In genomic region chr18:48876590-48876989, GRCh38 we compare ENCODE assay signal across 18 cellular contexts.
A peak's percentile ranks its signal among the peaks of the same experiment; 100 is the strongest.
DNase-seq lines count a peak whose midpoint lies in the region; ATAC-seq and TF ChIP-seq lines count a peak whose summit lies in the region.
"Had no signal": no experiment of that assay in that cellular context is flagged by ENCODE, and none has a peak within 500 bp of the region (broad histone marks: within the 10 kb centered on the region; RNA-seq: fewer than 3 reads in every experiment).

No MANE protein-coding gene starts in this region.

- no peak overlapping the region for H2BK5ac ChIP-seq in mesenchymal stem cell (ENCODE audit: low read depth, low read length, poor library complexity, severe bottlenecking)

- intact Hi-C loops in CD14-positive monocyte (cut with micrococcal nuclease), result no loop called here
- intact Hi-C loops in Panc1 (cut with micrococcal nuclease; ENCODE audit: unreplicated experiment), result no loop called here

- ATAC-seq in Panc1 (no peak), HG02763 (IDR thresholded peaks at IDR 0.05; ENCODE audit: unreplicated experiment) (no peak)

- H3K4me1 ChIP-seq in Panc1 (ENCODE audit: control insufficient read depth, insufficient read depth, low read length) (peaks cover 37% of the 10 kb centered on the region), mesenchymal stem cell (ENCODE audit: control insufficient read depth, insufficient read depth, low read depth, low read length) (peaks cover 48% of the 10 kb centered on the region)
- H3K4me1 ChIP-seq in CD8-positive, alpha-beta memory T cell (ENCODE audit: insufficient read depth, low read length), result peaks cover 5% of the 10 kb centered on the region
- H3K4me1 ChIP-seq: BE2C had no signal

- H3K36me3 Mint-ChIP-seq in CD14-positive monocyte (no peaks in the 10 kb centered on the region), progenitor cell of endocrine pancreas (ENCODE audit: insufficient read depth) (no peaks in the 10 kb centered on the region)
- peaks cover 0 to 3% (median 0%) of the 10 kb centered on the region in 3 donors for H3K36me3 Mint-ChIP-seq in CD8-positive, alpha-beta memory T cell

- CTCF ChIA-PET in Panc1 (lab: Charles Lee), result interaction anchor here (0.6 kb wide), 1 partner anchor 68 kb away, joined by 5 read pairs; no protein-coding TSS in a partner anchor
- CTCF ChIA-PET in CD8-positive, alpha-beta memory T cell (lab: Charles Lee), result interaction anchor here (0.7 to 1.4 kb wide), 2 partner anchors 8 to 37 kb away, joined by 3 read pairs; no protein-coding TSS in a partner anchor

- no peak overlapping the region for H3K4me3 ChIP-seq in Panc1 (ENCODE audit: low read depth in 2 of 2, low read length in 2 of 2)
- no peak overlapping the region for H3K4me3 ChIP-seq in mesenchymal stem cell (ENCODE audit: insufficient read depth in 1 of 2, low read depth in 1 of 2, low read length in 2 of 2)
- H3K4me3 ChIP-seq in CD8-positive, alpha-beta memory T cell (ENCODE audit: low read length), result no peak overlapping the region
- H3K4me3 ChIP-seq: GM23248 had no signal

- 97% methylated on average over 3 of the region's 6 CpGs for WGBS in mesenchymal stem cell

- H3K9ac ChIP-seq in mesenchymal stem cell (ENCODE audit: low read length), result no peak overlapping the region
- H3K9ac ChIP-seq: GM23248, SK-N-SH had no signal

- POLR2A ChIA-PET in Panc1 (lab: Charles Lee), result no interaction called here
- POLR2A ChIA-PET in CD8-positive, alpha-beta memory T cell (lab: Charles Lee), result no interaction called here

- no peak overlapping the region for H4K8ac ChIP-seq in mesenchymal stem cell (ENCODE audit: low read length)

- no peak overlapping the region for H2BK120ac ChIP-seq in mesenchymal stem cell (ENCODE audit: low read depth, low read length)

- H2BK12ac ChIP-seq in mesenchymal stem cell (ENCODE audit: low read length in 2 of 2), result peak overlapping the region; percentile 22 to 69

- peak overlapping the region; percentile 16 for H2AK5ac ChIP-seq in mesenchymal stem cell (ENCODE audit: low read length, severe bottlenecking)

- H3K18ac ChIP-seq in mesenchymal stem cell (ENCODE audit: low read depth in 1 of 2, low read length in 2 of 2), result no peak overlapping the region

- H3K9me3 ChIP-seq in Panc1 (ENCODE audit: control insufficient read depth, insufficient read depth, low read depth, low read length) (no peaks in the 10 kb centered on the region), mesenchymal stem cell (ENCODE audit: control insufficient read depth, low read length) (no peaks in the 10 kb centered on the region)
- no peaks in the 10 kb centered on the region for H3K9me3 ChIP-seq in CD8-positive, alpha-beta memory T cell (ENCODE audit: low read length)
- H3K9me3 ChIP-seq: BE2C, SK-N-SH had no signal

- H3K27ac ChIP-seq in Panc1 (ENCODE audit: low read length), result peak overlapping the region; percentile 73
- H3K27ac ChIP-seq in mesenchymal stem cell (ENCODE audit: low read length, poor library complexity, severe bottlenecking), result no peak overlapping the region
- H3K27ac ChIP-seq in CD8-positive, alpha-beta memory T cell (ENCODE audit: low read depth, low read length), result no peak overlapping the region
- H3K27ac ChIP-seq: GM23248 had no signal

- no peak overlapping the region for H3K14ac ChIP-seq in mesenchymal stem cell (ENCODE audit: low read length in 2 of 2)

- H3K9me3 Mint-ChIP-seq in CD14-positive monocyte, result no peaks in the 10 kb centered on the region
- H3K9me3 Mint-ChIP-seq in progenitor cell of endocrine pancreas (ENCODE audit: low read depth), result no peaks in the 10 kb centered on the region
- H3K9me3 Mint-ChIP-seq in CD8-positive, alpha-beta memory T cell, result no peaks in the 10 kb centered on the region

- peak overlapping the region in 1 of 7 donors; percentile 37 for H3K27ac Mint-ChIP-seq in CD14-positive monocyte
- peak overlapping the region; percentile 20 for H3K27ac Mint-ChIP-seq in progenitor cell of endocrine pancreas
- H3K27ac Mint-ChIP-seq in CD8-positive, alpha-beta memory T cell, result no peak overlapping the region

- H3K79me1 ChIP-seq in mesenchymal stem cell (replicated peaks; ENCODE audit: low read length, poor library complexity, severe bottlenecking), result peaks cover 1% of the 10 kb centered on the region

- H4K91ac ChIP-seq in mesenchymal stem cell (ENCODE audit: low read length), result no peak overlapping the region

- H3K4me2 ChIP-seq in mesenchymal stem cell (ENCODE audit: low read length, poor library complexity, severe bottlenecking), result no peak overlapping the region
- H3K4me2 ChIP-seq: SK-N-SH had no signal

- H3K27me3 Mint-ChIP-seq in CD14-positive monocyte (ENCODE audit: low read depth in 3 of 3) (peaks cover 0 to 17% (median 12%) of the 10 kb centered on the region in 3 donors), progenitor cell of endocrine pancreas (peaks cover 13% of the 10 kb centered on the region)
- peaks cover 0 to 3% of the 10 kb centered on the region in 2 donors for H3K27me3 Mint-ChIP-seq in CD8-positive, alpha-beta memory T cell

- H2AFZ ChIP-seq in mesenchymal stem cell (ENCODE audit: low read depth, low read length), result no peak overlapping the region
- H2AFZ ChIP-seq: GM23248 had no signal

- DNase-seq in CD14-positive monocyte (ENCODE audit: low spot score) (peak; percentile 26), Panc1 (ENCODE audit: low read depth, low spot score) (no peak), mesenchymal stem cell (no peak), progenitor cell of endocrine pancreas (ENCODE audit: low spot score, unreplicated experiment) (no peak), NCI-H2029 (lab: John Stamatoyannopoulos, UW) (no peak), NCI-H510A (lab: John Stamatoyannopoulos, UW) (no peak)
- DNase-seq in CD8-positive, alpha-beta memory T cell, result no peak
- DNase-seq: DND-41, GM23248, NCI-H1048, NCI-H1436 treated with DMSO at 0.1 percent for 48 hours, NCI-H2081, NCI-H2227 treated with DMSO at 0.1 percent for 48 hours, NCI-H524 treated with DMSO at 0.1 percent for 48 hours, Right ventricle myocardium superior had no signal

- no peak overlapping the region for H2BK15ac ChIP-seq in mesenchymal stem cell (ENCODE audit: low read depth, poor library complexity, severe bottlenecking)

- no peak overlapping the region for H3K4ac ChIP-seq in mesenchymal stem cell (ENCODE audit: low read depth in 1 of 2, low read length in 2 of 2)

- no peak overlapping the region for H3K4me3 Mint-ChIP-seq in CD14-positive monocyte
- no peak overlapping the region for H3K4me3 Mint-ChIP-seq in progenitor cell of endocrine pancreas (ENCODE audit: low read depth)
- H3K4me3 Mint-ChIP-seq in CD8-positive, alpha-beta memory T cell, result no peak overlapping the region

- BruUV-seq in Panc1 (replicated peaks; lab: Mats Ljungman, UMichigan), result no TSS peak

- TF ChIP-seq CTCF in CD14-positive monocyte (IDR thresholded peaks at IDR 0.05) (no peak), Panc1 (IDR thresholded peaks at IDR 0.05) (no peak), progenitor cell of endocrine pancreas (IDR thresholded peaks at IDR 0.05; ENCODE audit: unreplicated experiment) (no peak)

- H3K36me3 ChIP-seq in Panc1 (ENCODE audit: control insufficient read depth, insufficient read depth, low read length), result no peaks in the 10 kb centered on the region
- H3K36me3 ChIP-seq in mesenchymal stem cell (ENCODE audit: control insufficient read depth in 1 of 2, insufficient read depth in 2 of 2, low read depth in 1 of 2, low read length in 2 of 2), result no peaks in the 10 kb centered on the region
- H3K36me3 ChIP-seq in CD8-positive, alpha-beta memory T cell (ENCODE audit: insufficient read depth, low read length), result no peaks in the 10 kb centered on the region
- H3K36me3 ChIP-seq: BE2C had no signal

- H3K23ac ChIP-seq in mesenchymal stem cell (ENCODE audit: low read length in 2 of 2), result no peak overlapping the region

- in situ Hi-C loops in Panc1 (cut with HindIII; ENCODE audit: low pct_unique_long_range_greater_than_20kb, low sequenced_read_pairs), result no loop called here

- peaks cover 31% of the 10 kb centered on the region for H3K4me1 Mint-ChIP-seq in CD14-positive monocyte
- peaks cover 16% of the 10 kb centered on the region for H3K4me1 Mint-ChIP-seq in progenitor cell of endocrine pancreas (ENCODE audit: low read depth)
- peaks cover 11 to 28% (median 18%) of the 10 kb centered on the region in 3 donors for H3K4me1 Mint-ChIP-seq in CD8-positive, alpha-beta memory T cell

- H3K27me3 ChIP-seq in Panc1 (ENCODE audit: control insufficient read depth, insufficient read depth, low read length), result no peaks in the 10 kb centered on the region
- H3K27me3 ChIP-seq in mesenchymal stem cell (ENCODE audit: control insufficient read depth in 1 of 2, insufficient read depth in 1 of 2, low read length in 2 of 2), result no peaks in the 10 kb centered on the region
- H3K27me3 ChIP-seq in CD8-positive, alpha-beta memory T cell (ENCODE audit: insufficient read depth, low read length, poor library complexity, severe bottlenecking), result no peaks in the 10 kb centered on the region
- H3K27me3 ChIP-seq: BE2C had no signal
